28 cellular contexts compared by ENCODE assay signal in genomic region chr14:95701846-95702221, GRCh38. TPM values are rescaled to one million over a fixed set of nuclear protein-coding genes. Genes with fewer than 3 reads are reported as not detected.
A peak's percentile ranks its signal among the peaks of the same experiment; 100 is the strongest.
DNase-seq lines count a peak whose midpoint lies in the region; ATAC-seq and TF ChIP-seq lines count a peak whose summit lies in the region.
"Had no signal": no experiment of that assay in that cellular context is flagged by ENCODE, and none has a peak within 500 bp of the region (broad histone marks: within the 10 kb centered on the region; RNA-seq: fewer than 3 reads in every experiment).

No MANE protein-coding gene starts in this region.

- ATAC-seq in RWPE2 (ENCODE audit: low read depth), result peak; percentile 91
- ATAC-seq: activated CD4-positive, CD25-positive, alpha-beta regulatory T cell treated with anti-CD3 and anti-CD28 coated beads, Interleukin-2, amount 50 U/mL, for 24 hours had no signal

- peaks cover 3% of the 10 kb centered on the region for H3K4me1 ChIP-seq in RWPE2 (ENCODE audit: insufficient read depth, poor library complexity, severe bottlenecking)
- no peaks in the 10 kb centered on the region for H3K4me1 ChIP-seq in esophagus muscularis mucosa
- H3K4me1 ChIP-seq: adrenal gland had no signal

- H3K27me3 ChIP-seq in H7 (ENCODE audit: control insufficient read depth, insufficient read depth, low read length) (peaks cover 65% of the 10 kb centered on the region), RWPE2 (ENCODE audit: insufficient read depth, poor library complexity, severe bottlenecking) (peaks cover 7% of the 10 kb centered on the region), esophagus muscularis mucosa (peaks cover 0 to 52% (median 0%) of the 10 kb centered on the region in 4 donors), dorsolateral prefrontal cortex (peaks cover 0 to 50% (median 12%) of the 10 kb centered on the region in 45 donors)
- H3K27me3 ChIP-seq: adrenal gland had no signal

- no peak for TF ChIP-seq CTCF in RWPE2 (IDR thresholded peaks at IDR 0.05; ENCODE audit: poor library complexity, severe bottlenecking)
- TF ChIP-seq CTCF in esophagus muscularis mucosa (IDR thresholded peaks at IDR 0.05), result no peak
- no peak for TF ChIP-seq CTCF in retinal pigment epithelial cell (conservative IDR thresholded peaks at IDR 0.05; ENCODE audit: low read depth, low read length)
- no peak for TF ChIP-seq CTCF in dorsolateral prefrontal cortex (IDR thresholded peaks at IDR 0.05 in 54 of 56, conservative IDR thresholded peaks at IDR 0.05 in 2 of 56; ENCODE audit: low read depth in 1 of 56, partially characterized antibody in 56 of 56)

- DNase-seq in H7 (peak; percentile 60), RWPE2 (ENCODE audit: low spot score) (no peak), esophagus muscularis mucosa (ENCODE audit: extremely low spot score) (peak; percentile 53), retinal pigment epithelial cell (ENCODE audit: low read depth) (peak; percentile 11), SIG-M5 treated with dmso at 0.1 percent for 504 hours (lab: John Stamatoyannopoulos, UW; ENCODE audit: unreplicated experiment) (no peak), NCI-H748 (lab: John Stamatoyannopoulos, UW; ENCODE audit: unreplicated experiment) (no peak), dorsolateral prefrontal cortex (no peak)
- DNase-seq: activated CD4-positive, alpha-beta memory T cell treated with anti-CD3 and anti-CD28 coated beads, Interleukin-2, amount 10 ng/mL, durations not matched to agents 7 days and 5 days; activated effector memory CD4-positive, alpha-beta T cell treated with anti-CD3 and anti-CD28 coated beads, Interleukin-2, amount 50 U/mL, for 16 hours; cortex of kidney; DMS79 treated with DMSO at 0.1 percent for 48 hours; foreskin melanocyte; GM23248; hypothalamus; kidney; NCI-H1436; NCI-H510A; small intestine; stimulated activated CD4-positive, alpha-beta T cell treated with anti-CD3 and anti-CD28 coated beads, Interleukin-4, amount 100 ng/mL, for 1 hour; stimulated activated naive CD4-positive, alpha-beta T cell treated with Interleukin-2 at 50 U/mL for 16 hours; T1000 had no signal

- TF ChIP-seq POLR2A in esophagus muscularis mucosa (IDR thresholded peaks at IDR 0.05; ENCODE audit: low read depth), result no peak

- TF ChIP-seq EP300 in esophagus muscularis mucosa (IDR thresholded peaks at IDR 0.05), result no peak

- WGBS in esophagus muscularis mucosa, result 40% methylated on average over 4 of the region's 4 CpGs

- H3K36me3 ChIP-seq in H7 (replicated peaks; ENCODE audit: control insufficient read depth, insufficient read depth, low read length) (no peaks in the 10 kb centered on the region), RWPE2 (ENCODE audit: low read depth) (no peaks in the 10 kb centered on the region), esophagus muscularis mucosa (no peaks in the 10 kb centered on the region)
- H3K36me3 ChIP-seq: adrenal gland had no signal

- H3K4me3 ChIP-seq in H7 (ENCODE audit: insufficient read depth, low read depth, low read length) (no peak overlapping the region), RWPE2 (ENCODE audit: severe bottlenecking) (no peak overlapping the region), esophagus muscularis mucosa (no peak overlapping the region), retinal pigment epithelial cell (ENCODE audit: low read length) (no peak overlapping the region), dorsolateral prefrontal cortex (no peak overlapping the region)
- H3K4me3 ChIP-seq: adrenal gland, GM23248, lung had no signal

- H3K9me3 ChIP-seq in RWPE2 (ENCODE audit: severe bottlenecking) (no peaks in the 10 kb centered on the region), esophagus muscularis mucosa (no peaks in the 10 kb centered on the region)
- H3K9me3 ChIP-seq: adrenal gland had no signal

- intact Hi-C loops in esophagus muscularis mucosa (cut with DNase I) (no loop called here), dorsolateral prefrontal cortex (cut with DNase I) (no loop called here)

- H3K27ac ChIP-seq in RWPE2 (ENCODE audit: poor library complexity, severe bottlenecking), result no peak overlapping the region
- H3K27ac ChIP-seq in esophagus muscularis mucosa (replicated peaks in 1 of 4), result no peak overlapping the region
- H3K27ac ChIP-seq in dorsolateral prefrontal cortex, result no peak overlapping the region
- H3K27ac ChIP-seq: adrenal gland, GM23248, HL-60 had no signal

RNA-seq across cellular contexts. Expression of gene TCL1A, which starts 12.1 kb away (rescaled TPM):
- 0.33 TPM in 1 of 2 replicates, not detected in the other for total RNA-seq in H7 (2014; rRNA removed; shearing (Covaris generic))
- under 1 TPM in 1 of 4 donors, not detected in 3; 0.99 TPM for total RNA-seq in esophagus muscularis mucosa
- under 1 TPM in 1 of 120 experiments, not detected in 119; 0.47 TPM for total RNA-seq in dorsolateral prefrontal cortex
- total RNA-seq: activated CD4-positive, alpha-beta memory T cell treated with anti-CD3 and anti-CD28 coated beads, Interleukin-2, amount 10 ng/mL, durations not matched to agents 7 days and 5 days; bronchial epithelial cell; GM23248; M059J; pulmonary artery endothelial cell had no signal

RNA-seq across cellular contexts. Expression of gene TCL1B, which starts 15.6 kb away (rescaled TPM):
- total RNA-seq in H7 (2014; rRNA removed; shearing (Covaris generic)), result 14.0 and 18.5 TPM in 2 replicates
- total RNA-seq in esophagus muscularis mucosa (not detected), dorsolateral prefrontal cortex (not detected)
- total RNA-seq: activated CD4-positive, alpha-beta memory T cell treated with anti-CD3 and anti-CD28 coated beads, Interleukin-2, amount 10 ng/mL, durations not matched to agents 7 days and 5 days; adrenal gland; bronchial epithelial cell; GM23248; kidney; M059J; pulmonary artery endothelial cell had no signal

Comparison
In these comparisons a context has a peak if more than half of its experiments do, and no peak if none do; other contexts are left out.
1. DNase-seq: peak in H7 (single experiment), esophagus muscularis mucosa (single experiment) and retinal pigment epithelial cell (single experiment); none in RWPE2 (single experiment), SIG-M5 treated with dmso at 0.1 percent for 504 hours (single experiment), NCI-H748 (single experiment) and dorsolateral prefrontal cortex (0 of 10).
2. RNA of gene TCL1B, which starts 15.6 kb away (total RNA-seq): 14.0 to 18.5 TPM in H7; not detected in esophagus muscularis mucosa and not detected in dorsolateral prefrontal cortex; every median in the first group is over 10 times any median in the second.